Comparison of ENCODE assay signal across 8 cellular contexts in genomic region chr15:90956551-90957104, GRCh38. TPM values are rescaled to one million over a fixed set of nuclear protein-coding genes. Genes with fewer than 3 reads are reported as not detected.
A peak's percentile ranks its signal among the peaks of the same experiment; 100 is the strongest.
DNase-seq lines count a peak whose midpoint lies in the region; ATAC-seq and TF ChIP-seq lines count a peak whose summit lies in the region.

No MANE protein-coding gene starts in this region.

- peak overlapping the region; percentile 89 to 92 (median 90) for H3K4me3 Mint-ChIP-seq in CD4-positive, CD25-positive, alpha-beta regulatory T cell
- H3K4me3 Mint-ChIP-seq in activated naive CD4-positive, alpha-beta T cell treated with anti-CD3 and anti-CD28 coated beads, Interleukin-2, amount 50 U/mL, for 24 hours: peak overlapping the region; percentile 70

- H3K9me3 ChIP-seq in CD4-positive, CD25-positive, alpha-beta regulatory T cell (ENCODE audit: control insufficient read depth in 2 of 2, low read length in 2 of 2): no peaks in the 10 kb centered on the region
- no peaks in the 10 kb centered on the region for H3K9me3 ChIP-seq in RWPE2 (ENCODE audit: severe bottlenecking)
- no peaks in the 10 kb centered on the region for H3K9me3 ChIP-seq in suprapubic skin

- no peaks in the 10 kb centered on the region for H3K27me3 Mint-ChIP-seq in CD4-positive, CD25-positive, alpha-beta regulatory T cell
- H3K27me3 Mint-ChIP-seq in activated naive CD4-positive, alpha-beta T cell treated with anti-CD3 and anti-CD28 coated beads, Interleukin-2, amount 50 U/mL, for 24 hours: no peaks in the 10 kb centered on the region

- H3K9me3 Mint-ChIP-seq in CD4-positive, CD25-positive, alpha-beta regulatory T cell: peaks cover 0 to 1% (median 0%) of the 10 kb centered on the region in 7 donors
- H3K9me3 Mint-ChIP-seq in activated naive CD4-positive, alpha-beta T cell treated with anti-CD3 and anti-CD28 coated beads, Interleukin-2, amount 50 U/mL, for 24 hours: no peaks in the 10 kb centered on the region

- peaks cover 0 to 26% (median 7%) of the 10 kb centered on the region in 4 donors for H3K4me1 Mint-ChIP-seq in CD4-positive, CD25-positive, alpha-beta regulatory T cell
- H3K4me1 Mint-ChIP-seq in activated naive CD4-positive, alpha-beta T cell treated with anti-CD3 and anti-CD28 coated beads, Interleukin-2, amount 50 U/mL, for 24 hours: peaks cover 11% of the 10 kb centered on the region

- no peaks in the 10 kb centered on the region for H3K27me3 ChIP-seq in CD4-positive, CD25-positive, alpha-beta regulatory T cell (ENCODE audit: control insufficient read depth, insufficient read depth, low read length)
- H3K27me3 ChIP-seq in RWPE2 (ENCODE audit: insufficient read depth, poor library complexity, severe bottlenecking): no peaks in the 10 kb centered on the region
- H3K27me3 ChIP-seq in suprapubic skin: no peaks in the 10 kb centered on the region

- H3K4me1 ChIP-seq in CD4-positive, CD25-positive, alpha-beta regulatory T cell (ENCODE audit: control insufficient read depth, insufficient read depth, low read length, poor library complexity, severe bottlenecking): peaks cover 24% of the 10 kb centered on the region
- peaks cover 5% of the 10 kb centered on the region for H3K4me1 ChIP-seq in RWPE2 (ENCODE audit: insufficient read depth, poor library complexity, severe bottlenecking)
- H3K4me1 ChIP-seq in suprapubic skin: peaks cover 42% of the 10 kb centered on the region

- WGBS in suprapubic skin: 2% methylated on average over 12 of the region's 50 CpGs

- H3K36me3 Mint-ChIP-seq in CD4-positive, CD25-positive, alpha-beta regulatory T cell: peaks cover 22% of the 10 kb centered on the region
- peaks cover 3% of the 10 kb centered on the region for H3K36me3 Mint-ChIP-seq in activated naive CD4-positive, alpha-beta T cell treated with anti-CD3 and anti-CD28 coated beads, Interleukin-2, amount 50 U/mL, for 24 hours

- TF ChIP-seq CTCF in RWPE2 (IDR thresholded peaks at IDR 0.05; ENCODE audit: poor library complexity, severe bottlenecking) (peak; percentile 100), suprapubic skin (IDR thresholded peaks at IDR 0.05) (peak; percentile 84 to 98)

- H3K4me3 ChIP-seq in CD4-positive, CD25-positive, alpha-beta regulatory T cell (ENCODE audit: low read depth, low read length): no peak overlapping the region
- H3K4me3 ChIP-seq in RWPE2 (ENCODE audit: severe bottlenecking): peak overlapping the region; percentile 56
- H3K4me3 ChIP-seq in suprapubic skin: peak overlapping the region; percentile 72

- TF ChIP-seq POLR2A in suprapubic skin (IDR thresholded peaks at IDR 0.05): no peak

- ATAC-seq in CD4-positive, CD25-positive, alpha-beta regulatory T cell (ENCODE audit: low read depth in 2 of 2): no peak
- ATAC-seq in RWPE2 (ENCODE audit: low read depth): peak; percentile 35
- ATAC-seq in GM21619 (IDR thresholded peaks at IDR 0.05; ENCODE audit: unreplicated experiment): no peak

- peaks cover 25% of the 10 kb centered on the region for H3K36me3 ChIP-seq in CD4-positive, CD25-positive, alpha-beta regulatory T cell (ENCODE audit: control insufficient read depth, insufficient read depth, low read length)
- peaks cover 43% of the 10 kb centered on the region for H3K36me3 ChIP-seq in RWPE2 (ENCODE audit: low read depth)
- peaks cover 34% of the 10 kb centered on the region for H3K36me3 ChIP-seq in suprapubic skin

- peak; percentile 38 to 68 (median 57) for DNase-seq in CD4-positive, CD25-positive, alpha-beta regulatory T cell
- DNase-seq in HUDEP-2 (lab: John Stamatoyannopoulos, UW; ENCODE audit: unreplicated experiment in 76 of 76) (peak in 65 of 76 experiments; percentile 3 to 70 (median 42)), RWPE2 (ENCODE audit: low spot score) (no peak), globus pallidus (ENCODE audit: low spot score) (peak; percentile 56), occipital lobe (lab: John Stamatoyannopoulos, UW) (peak; percentile 70), suprapubic skin (ENCODE audit: low spot score in 2 of 2) (peak in 1 of 2 donors; percentile 82)

- peak overlapping the region in 1 of 3 donors; percentile 62 for H3K27ac Mint-ChIP-seq in CD4-positive, CD25-positive, alpha-beta regulatory T cell
- H3K27ac Mint-ChIP-seq in activated naive CD4-positive, alpha-beta T cell treated with anti-CD3 and anti-CD28 coated beads, Interleukin-2, amount 50 U/mL, for 24 hours: no peak overlapping the region

- no peak overlapping the region for H3K27ac ChIP-seq in CD4-positive, CD25-positive, alpha-beta regulatory T cell (ENCODE audit: insufficient read depth, low read length, poor library complexity, severe bottlenecking)
- peak overlapping the region; percentile 76 for H3K27ac ChIP-seq in RWPE2 (ENCODE audit: poor library complexity, severe bottlenecking)
- H3K27ac ChIP-seq in suprapubic skin: peak overlapping the region; percentile 40

- TF ChIP-seq EP300 in suprapubic skin (IDR thresholded peaks at IDR 0.05): no peak

RNA-seq across cellular contexts. Expression of gene RCCD1, which starts 1.9 kb away (rescaled TPM):
- total RNA-seq in CD4-positive, CD25-positive, alpha-beta regulatory T cell: 6.2 TPM
- 1 to 10 TPM; 2.2 to 4.2 (median 3.3) TPM for polyA plus RNA-seq in CD4-positive, CD25-positive, alpha-beta regulatory T cell
- total RNA-seq in occipital lobe: 17.9 TPM
- 10 to 100 TPM; 12.9 to 25.4 (median 17.9) TPM for total RNA-seq in suprapubic skin

RNA-seq across cellular contexts. Expression of gene UNC45A, which starts 21.5 kb away (rescaled TPM):
- 48.3 TPM for total RNA-seq in CD4-positive, CD25-positive, alpha-beta regulatory T cell
- polyA plus RNA-seq in CD4-positive, CD25-positive, alpha-beta regulatory T cell: 10 to 100 TPM; 45.4 to 65.9 (median 59.3) TPM
- total RNA-seq in occipital lobe (35.7 TPM), suprapubic skin (10 to 100 TPM; 52.4 to 94.5 (median 67.8) TPM)

RNA-seq across cellular contexts. Expression of gene HDDC3, which starts 24.3 kb away (rescaled TPM):
- total RNA-seq in CD4-positive, CD25-positive, alpha-beta regulatory T cell: 15.6 TPM
- 10 to 100 TPM; 24.4 to 36.2 (median 33.3) TPM for polyA plus RNA-seq in CD4-positive, CD25-positive, alpha-beta regulatory T cell
- total RNA-seq in occipital lobe (11.7 TPM), suprapubic skin (100 to 1,000 TPM in 1 of 4 donors, 10 to 100 TPM in 3; 13.5 to 119 (median 17.0) TPM)

RNA-seq across cellular contexts. Expression of gene PRC1, which starts 37.7 kb away (rescaled TPM):
- 63.8 TPM for total RNA-seq in CD4-positive, CD25-positive, alpha-beta regulatory T cell
- polyA plus RNA-seq in CD4-positive, CD25-positive, alpha-beta regulatory T cell: 10 to 100 TPM in 1 of 4 donors, 1 to 10 TPM in 3; 2.7 to 10.9 (median 7.5) TPM
- total RNA-seq in occipital lobe (15.8 TPM), suprapubic skin (10 to 100 TPM; 17.6 to 41.2 (median 34.6) TPM)

RNA-seq across cellular contexts. Expression of gene MAN2A2, which starts 53.5 kb away (rescaled TPM):
- 120 TPM for total RNA-seq in CD4-positive, CD25-positive, alpha-beta regulatory T cell
- 1 to 10 TPM; 3.8 to 6.6 (median 5.7) TPM for polyA plus RNA-seq in CD4-positive, CD25-positive, alpha-beta regulatory T cell
- 32.4 TPM for total RNA-seq in occipital lobe
- 10 to 100 TPM; 51.3 to 91.9 (median 62.2) TPM for total RNA-seq in suprapubic skin
